ENCODE assay signal across 12 cellular contexts in genomic region chr3:117035785-117036184, GRCh38.
A peak's percentile ranks its signal among the peaks of the same experiment; 100 is the strongest.
DNase-seq lines count a peak whose midpoint lies in the region; ATAC-seq and TF ChIP-seq lines count a peak whose summit lies in the region.
"Had no signal": no experiment of that assay in that cellular context is flagged by ENCODE, and none has a peak within 500 bp of the region (broad histone marks: within the 10 kb centered on the region; RNA-seq: fewer than 3 reads in every experiment).

No MANE protein-coding gene starts in this region.

- H3K4ac ChIP-seq in mesendoderm (ENCODE audit: low read depth, low read length) = no peak overlapping the region

- H3K36me3 ChIP-seq in mesendoderm (ENCODE audit: control insufficient read depth, insufficient read depth, low read length) = no peaks in the 10 kb centered on the region
- H3K36me3 ChIP-seq in testis (ENCODE audit: low read depth, missing control alignments) = no peaks in the 10 kb centered on the region
- H3K36me3 ChIP-seq: HAP-1 had no signal

- no peak overlapping the region for H3K18ac ChIP-seq in mesendoderm (ENCODE audit: low read length)

- H3K4me3 ChIP-seq in choroid plexus epithelial cell (ENCODE audit: low read depth, low read length) (no peak overlapping the region), mesendoderm (ENCODE audit: low read length) (no peak overlapping the region), testis (no peak overlapping the region)
- H3K4me3 ChIP-seq: HAP-1 had no signal

- no peak for ATAC-seq in HG03139 (IDR thresholded peaks at IDR 0.05; ENCODE audit: unreplicated experiment)
- ATAC-seq in GM21576 (IDR thresholded peaks at IDR 0.05; ENCODE audit: unreplicated experiment) = no peak

- H4K8ac ChIP-seq in mesendoderm (ENCODE audit: low read depth, low read length) = no peak overlapping the region

- intact Hi-C loops in testis (cut with DNase I; ENCODE audit: low total_unique reads) = no loop called here

- no peaks in the 10 kb centered on the region for H3K79me1 ChIP-seq in mesendoderm (ENCODE audit: low read length)

- H3K56ac ChIP-seq in mesendoderm (ENCODE audit: low read length) = no peak overlapping the region

- H3K4me1 ChIP-seq in mesendoderm (ENCODE audit: control insufficient read depth, low read depth, low read length) (no peaks in the 10 kb centered on the region), testis (peaks cover 9% of the 10 kb centered on the region)

- no peak overlapping the region for H2BK5ac ChIP-seq in mesendoderm (ENCODE audit: low read length)

- H3K79me2 ChIP-seq in mesendoderm (ENCODE audit: control insufficient read depth, insufficient read depth, low read length) = no peaks in the 10 kb centered on the region

- H3K27ac ChIP-seq in mesendoderm (ENCODE audit: low read depth, low read length) (no peak overlapping the region), testis (peak overlapping the region; percentile 23 to 51)

- H2AK5ac ChIP-seq in mesendoderm (ENCODE audit: low read length) = no peak overlapping the region

- TF ChIP-seq CTCF in choroid plexus epithelial cell (conservative IDR thresholded peaks at IDR 0.05; ENCODE audit: low read depth, low read length) (no peak), testis (IDR thresholded peaks at IDR 0.05) (no peak)

- no peak overlapping the region for H3K4me2 ChIP-seq in mesendoderm (ENCODE audit: low read length)

- H3K27me3 ChIP-seq in mesendoderm (ENCODE audit: insufficient read depth, low read length, poor library complexity) (no peaks in the 10 kb centered on the region), testis (no peaks in the 10 kb centered on the region)

- no peak for TF ChIP-seq POLR2A in testis (IDR thresholded peaks at IDR 0.05)

- no peak overlapping the region for H4K5ac ChIP-seq in mesendoderm (ENCODE audit: low read length)

- H2BK15ac ChIP-seq in mesendoderm (replicated peaks; ENCODE audit: low read depth) = no peak overlapping the region

- H2BK120ac ChIP-seq in mesendoderm (ENCODE audit: low read depth, low read length) = no peak overlapping the region

- H3K9ac ChIP-seq in mesendoderm (ENCODE audit: low read length) = no peak overlapping the region

- DNase-seq in LHCN-M2 (ENCODE audit: low read depth) = peak; percentile 15
- DNase-seq in choroid plexus epithelial cell (ENCODE audit: low read depth) = peak; percentile 30
- peak; percentile 73 for DNase-seq in mesendoderm
- DNase-seq in testis = no peak
- DNase-seq in nucleus accumbens (lab: John Stamatoyannopoulos, UW) = no peak
- DNase-seq: activated CD4-positive, CD25-positive, alpha-beta regulatory T cell treated with anti-CD3 and anti-CD28 coated beads, Interleukin-2, amount 50 U/mL, for 72 hours; DMS79; stimulated activated CD4-positive, alpha-beta T cell treated with anti-CD3 and anti-CD28 coated beads, Interleukin-12 subunit alpha, Interleukin-12 subunit beta, amount 100 ng/mL, for 4 hours; stimulated activated naive B cell treated with anti-CD40 and anti-IgM and Interleukin-4, amounts not matched to agents 10 μg/mL and 1 μg/mL and 100 μg/mL, for 72 hours had no signal

- no peaks in the 10 kb centered on the region for H3K9me3 ChIP-seq in testis
- H3K9me3 ChIP-seq: HAP-1 had no signal

- no peak overlapping the region for H3K23ac ChIP-seq in mesendoderm (ENCODE audit: low read length)

Comparison
In these comparisons a context has a peak if more than half of its experiments do, and no peak if none do; other contexts are left out.
1. DNase-seq: peak in LHCN-M2 (single experiment), choroid plexus epithelial cell (single experiment) and mesendoderm (single experiment); none in testis (single experiment) and nucleus accumbens (0 of 56).